8 cellular contexts compared by ENCODE assay signal in the genomic region with DNA sequence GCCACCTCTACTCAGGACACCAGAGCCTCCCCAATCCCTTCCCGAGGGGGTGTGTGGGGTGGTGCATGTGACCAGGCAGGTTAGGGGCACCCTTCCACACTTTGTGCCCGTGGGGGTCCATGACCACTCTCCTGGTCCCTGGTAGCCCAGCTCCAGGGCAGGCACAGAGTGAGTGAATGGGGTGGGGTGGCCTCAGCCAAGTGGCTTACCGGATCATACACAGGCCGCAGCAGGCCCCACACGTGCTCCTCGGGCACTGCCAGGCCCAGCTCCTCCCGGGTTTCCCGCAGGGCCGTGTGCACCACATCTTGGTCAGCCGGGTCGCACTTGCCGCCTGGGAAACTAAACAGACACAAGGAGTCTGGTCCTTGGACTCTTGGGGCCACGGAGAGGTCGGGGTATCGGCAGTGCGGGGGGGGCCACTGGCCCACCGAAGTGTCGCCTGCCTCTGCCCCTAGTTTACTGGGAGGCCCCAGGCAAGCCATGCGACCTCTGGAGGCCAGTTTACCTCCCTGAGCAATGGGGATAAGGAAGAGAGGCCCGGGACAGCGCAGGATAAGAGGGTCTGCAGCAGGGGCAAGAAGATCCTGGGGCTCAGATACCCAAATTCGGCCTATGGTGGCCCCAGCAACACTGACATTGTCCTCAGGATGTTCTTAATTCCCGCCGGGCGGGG. TPM values are rescaled to one million over a fixed set of nuclear protein-coding genes. Genes with fewer than 3 reads are reported as not detected.
DNase-seq lines count a peak whose midpoint lies in the region; ATAC-seq and TF ChIP-seq lines count a peak whose summit lies in the region.

No MANE protein-coding gene starts in this region.

- intact Hi-C loops in posterior vena cava (cut with DNase I) = no loop called here

- no peaks in the 10 kb centered on the region for H3K27me3 ChIP-seq in fibroblast of lung (ENCODE audit: control insufficient read depth, insufficient read depth, low read length)

- DNase-seq in GM12864 (ENCODE audit: low read depth) (no peak), SHP77 treated with DMSO at 0.1 percent for 48 hours (lab: John Stamatoyannopoulos, UW) (peak; percentile 84), fibroblast of lung (ENCODE audit: low read depth in 2 of 2) (no peak), posterior vena cava (ENCODE audit: low spot score) (peak; percentile 81), activated gamma-delta T cell treated with Interleukin-2 at 50 U/mL for 16 hours (no peak), Kasumi-1 (lab: John Stamatoyannopoulos, UW) (no peak)
- no peak for DNase-seq in stimulated activated CD4-positive, alpha-beta T cell treated with anti-CD3 and anti-CD28 coated beads, Interleukin-12 subunit alpha, Interleukin-12 subunit beta, amount 100 ng/mL, for 4 hours

- no peaks in the 10 kb centered on the region for H3K9me3 ChIP-seq in fibroblast of lung (ENCODE audit: control insufficient read depth, insufficient read depth, low read depth, low read length)

- H4K20me1 ChIP-seq in fibroblast of lung (ENCODE audit: control insufficient read depth, extremely low read depth, insufficient read depth, low read length) = no peaks in the 10 kb centered on the region

- H3K4me1 ChIP-seq in fibroblast of lung (ENCODE audit: control insufficient read depth, extremely low read depth, insufficient read depth, low read length) = peaks cover 3% of the 10 kb centered on the region

- no peaks in the 10 kb centered on the region for H3K79me2 ChIP-seq in fibroblast of lung (ENCODE audit: control insufficient read depth, insufficient read depth, low read length)

- no peak overlapping the region for H3K9ac ChIP-seq in fibroblast of lung (ENCODE audit: insufficient read depth, low read length)

- H2AFZ ChIP-seq in fibroblast of lung (ENCODE audit: low read length) = no peak overlapping the region

- TF ChIP-seq CTCF in GM12864 (IDR thresholded peaks at IDR 0.05; ENCODE audit: low read depth, low read length, missing control alignments) (no peak), fibroblast of lung (conservative IDR thresholded peaks at IDR 0.05 in 1 of 2, IDR thresholded peaks at IDR 0.05 in 1 of 2; ENCODE audit: low read depth in 1 of 2, low read length in 2 of 2) (no peak)

- no peak for ATAC-seq in HG03442 (IDR thresholded peaks at IDR 0.05; ENCODE audit: unreplicated experiment)

- H3K4me3 ChIP-seq in GM12864 (ENCODE audit: low read depth, low read length) = peak overlapping the region; percentile 63
- peak overlapping the region in 1 of 4 experiments; percentile 63 for H3K4me3 ChIP-seq in fibroblast of lung (replicated peaks in 1 of 4; ENCODE audit: control extremely low read depth in 1 of 4, insufficient read depth in 1 of 4, low read depth in 3 of 4, low read length in 4 of 4)

- peak overlapping the region; percentile 86 for H3K4me2 ChIP-seq in fibroblast of lung (ENCODE audit: extremely low read depth, insufficient read depth, low read length)

- no peaks in the 10 kb centered on the region for H3K36me3 ChIP-seq in fibroblast of lung (ENCODE audit: control insufficient read depth, insufficient read depth, low read length)

- no peak overlapping the region for H3K27ac ChIP-seq in fibroblast of lung (ENCODE audit: insufficient read depth, low read length)

RNA-seq across cellular contexts. Expression of gene NUDT8, which starts 0.9 kb away (rescaled TPM):
- total RNA-seq in fibroblast of lung (4.1 and 5.0 TPM in 2 replicates), posterior vena cava (1 to 10 TPM; 4.6 to 5.7 TPM)
- 0.90 and 1.6 TPM in 2 replicates for polyA plus RNA-seq in fibroblast of lung
- polyA plus RNA-seq in fibroblast of lung (2012) = 5.5 and 9.4 TPM in 2 replicates
- polyA minus RNA-seq in fibroblast of lung (ENCODE audit: low replicate concordance) = 6.0 TPM in 2 replicates

RNA-seq across cellular contexts. Expression of gene TBX10, which starts 10.7 kb away (rescaled TPM):
- total RNA-seq in fibroblast of lung = not detected in 2 replicates
- not detected in 2 replicates for polyA plus RNA-seq in fibroblast of lung
- polyA plus RNA-seq in fibroblast of lung (2012) = not detected in 2 replicates
- not detected in 2 replicates for polyA minus RNA-seq in fibroblast of lung (ENCODE audit: low replicate concordance)
- not detected for total RNA-seq in posterior vena cava

RNA-seq across cellular contexts. Expression of gene ACY3, which starts 21.7 kb away (rescaled TPM):
- total RNA-seq in fibroblast of lung = not detected in 2 replicates
- polyA plus RNA-seq in fibroblast of lung = 0.07 TPM in 1 of 2 replicates, not detected in the other
- 0.09 TPM in 1 of 2 replicates, not detected in the other for polyA plus RNA-seq in fibroblast of lung (2012)
- 1.0 TPM in 1 of 2 replicates, not detected in the other for polyA minus RNA-seq in fibroblast of lung (ENCODE audit: low replicate concordance)
- total RNA-seq in posterior vena cava = not detected

RNA-seq across cellular contexts. Expression of gene NDUFV1, which starts 22.1 kb away (rescaled TPM):
- total RNA-seq in fibroblast of lung = 153 and 171 TPM in 2 replicates
- 64.9 and 77.5 TPM in 2 replicates for polyA plus RNA-seq in fibroblast of lung
- polyA plus RNA-seq in fibroblast of lung (2012) = 133 and 160 TPM in 2 replicates
- polyA minus RNA-seq in fibroblast of lung (ENCODE audit: low replicate concordance) = 110 and 157 TPM in 2 replicates
- total RNA-seq in posterior vena cava = 100 to 1,000 TPM; 112 to 116 TPM

RNA-seq across cellular contexts. Expression of gene GSTP1, which starts 45.2 kb away (rescaled TPM):
- 444 and 642 TPM in 2 replicates for total RNA-seq in fibroblast of lung
- polyA plus RNA-seq in fibroblast of lung = 360 and 397 TPM in 2 replicates
- 728 and 861 TPM in 2 replicates for polyA plus RNA-seq in fibroblast of lung (2012)
- polyA minus RNA-seq in fibroblast of lung (ENCODE audit: low replicate concordance) = 1,150 and 1,513 TPM in 2 replicates
- 100 to 1,000 TPM; 338 to 370 TPM for total RNA-seq in posterior vena cava

Comparison
In these comparisons a context has a peak if more than half of its experiments do, and no peak if none do; other contexts are left out.
1. DNase-seq: peak in SHP77 treated with DMSO at 0.1 percent for 48 hours (single experiment) and posterior vena cava (single experiment); none in GM12864 (single experiment), fibroblast of lung (0 of 2), stimulated activated CD4-positive, alpha-beta T cell treated with anti-CD3 and anti-CD28 coated beads, Interleukin-12 subunit alpha, Interleukin-12 subunit beta, amount 100 ng/mL, for 4 hours (single experiment), activated gamma-delta T cell treated with Interleukin-2 at 50 U/mL for 16 hours (single experiment) and Kasumi-1 (0 of 2).